ENCODE assay signal across 23 cellular contexts in the genomic region with DNA sequence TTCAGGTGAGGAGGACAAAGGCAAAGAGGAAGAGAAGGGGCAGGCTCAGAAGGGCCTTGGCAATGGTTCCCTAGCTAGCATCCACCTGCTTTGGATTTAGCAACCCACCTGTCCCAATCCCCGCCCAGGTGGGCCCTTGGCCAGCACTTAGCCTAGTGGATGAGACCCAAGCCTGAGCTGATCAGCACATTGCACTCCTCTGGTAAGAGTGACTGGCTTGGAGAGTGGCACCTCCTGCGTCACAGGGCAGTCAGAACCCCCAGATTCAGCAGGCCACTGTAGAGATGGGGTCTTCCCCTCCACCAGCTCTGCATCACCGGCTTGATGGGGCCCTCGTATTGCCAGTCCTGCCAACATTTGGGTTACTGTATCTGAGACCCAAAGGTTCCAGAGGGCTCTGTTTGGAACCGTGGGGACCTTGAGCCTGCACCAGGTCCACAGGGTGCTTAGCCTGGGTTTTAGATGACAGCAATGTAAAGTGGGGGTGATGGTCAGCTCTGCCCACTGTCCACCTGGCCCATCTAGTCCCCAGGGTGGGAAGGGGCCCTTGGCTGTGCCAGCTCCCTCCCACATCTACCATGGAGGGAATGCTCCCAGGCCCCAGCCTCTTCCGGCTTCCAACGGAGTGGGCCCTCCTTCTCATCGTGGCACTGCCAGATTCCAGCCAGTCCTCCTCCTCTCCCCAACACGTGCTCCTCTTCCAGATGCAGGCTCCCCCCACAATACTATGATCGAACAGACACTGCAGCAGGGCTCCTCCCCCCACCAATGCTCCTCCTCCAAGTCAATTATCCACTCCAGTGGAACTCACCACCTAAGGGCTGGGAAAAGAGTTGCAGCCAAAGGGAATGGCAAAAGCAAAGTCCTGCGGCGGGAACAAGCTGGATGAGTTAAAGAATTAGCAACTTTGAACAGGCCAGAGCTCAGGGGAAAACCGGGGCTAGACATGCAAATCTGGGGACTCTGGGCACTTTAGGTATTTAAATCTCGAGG. TPM values are rescaled to one million over a fixed set of nuclear protein-coding genes. Genes with fewer than 3 reads are reported as not detected.
"Had no signal": no experiment of that assay in that cellular context is flagged by ENCODE, and none has a peak within 500 bp of the region (broad histone marks: within the 10 kb centered on the region; RNA-seq: fewer than 3 reads in every experiment).

No MANE protein-coding gene starts in this region.

- H3K4me3 Mint-ChIP-seq: activated CD4-positive, alpha-beta memory T cell treated with anti-CD3 and anti-CD28 coated beads for 36 hours; mesothelial cell of epicardium; natural killer cell had no signal

- H3K4me1 Mint-ChIP-seq: mesothelial cell of epicardium, natural killer cell had no signal

- H3K4me3 ChIP-seq: hepatocyte, left lung, pancreas, transverse colon had no signal

- H3K27ac Mint-ChIP-seq: activated CD4-positive, alpha-beta memory T cell treated with anti-CD3 and anti-CD28 coated beads for 36 hours; mesothelial cell of epicardium; natural killer cell had no signal

- H3K9me3 Mint-ChIP-seq: activated CD4-positive, alpha-beta memory T cell treated with anti-CD3 and anti-CD28 coated beads for 36 hours; mesothelial cell of epicardium; natural killer cell had no signal

- H3K36me3 ChIP-seq: left lung, pancreas, transverse colon had no signal

- DNase-seq: activated CD4-positive, alpha-beta memory T cell treated with anti-CD3 and anti-CD28 coated beads for 36 hours; activated CD4-positive, alpha-beta T cell treated with anti-CD3 and anti-CD28 coated beads for 48 hours; activated effector memory CD4-positive, alpha-beta T cell treated with anti-CD3 and anti-CD28 coated beads, Interleukin-2, amount 50 U/mL, for 16 hours; activated naive CD4-positive, alpha-beta T cell treated with anti-CD3 and anti-CD28 coated beads, Interleukin-2, amount 50 U/mL, for 16 hours; activated T-cell treated with anti-CD3 and anti-CD28 coated beads for 4 hours; central memory CD4-positive, alpha-beta T cell; dermis blood vessel endothelial cell; effector CD8-positive, alpha-beta T cell; kidney glomerular epithelial cell; left lung; natural killer cell; pancreas; right cardiac atrium; stimulated activated CD4-positive, alpha-beta T cell treated with anti-CD3 and anti-CD28 coated beads, Interleukin-1b, Interleukin-23, amount 100 ng/mL, for 48 hours; T-helper 2 cell; transverse colon had no signal

- H3K36me3 Mint-ChIP-seq: activated CD4-positive, alpha-beta memory T cell treated with anti-CD3 and anti-CD28 coated beads for 36 hours; mesothelial cell of epicardium; natural killer cell had no signal

- H3K4me1 ChIP-seq: left lung, pancreas, transverse colon had no signal

- ATAC-seq: esophagus mucosa, left lung, natural killer cell, pancreas, right cardiac atrium had no signal

- FAIRE-seq: astrocyte, frontal cortex, pancreas had no signal

- H3K27ac ChIP-seq: hepatocyte, left lung, pancreas, transverse colon had no signal

- H3K9me3 ChIP-seq: left lung, pancreas, transverse colon had no signal

RNA-seq across cellular contexts. Expression of a gene that starts 45.7 kb away (rescaled TPM):
- total RNA-seq: activated CD4-positive, alpha-beta memory T cell treated with anti-CD3 and anti-CD28 coated beads for 36 hours; dermis blood vessel endothelial cell; esophagus mucosa; hepatocyte; left lung; mesothelial cell of epicardium; natural killer cell; pulmonary artery endothelial cell; right cardiac atrium; skeletal muscle tissue had no signal
